ENCODE assay signal across 11 cellular contexts in genomic region chr13:45728759-45729158, GRCh38. TPM values are rescaled to one million over a fixed set of nuclear protein-coding genes. Genes with fewer than 3 reads are reported as not detected.
A peak's percentile ranks its signal among the peaks of the same experiment; 100 is the strongest.
DNase-seq lines count a peak whose midpoint lies in the region; ATAC-seq and TF ChIP-seq lines count a peak whose summit lies in the region.
"Had no signal": no experiment of that assay in that cellular context is flagged by ENCODE, and none has a peak within 500 bp of the region (broad histone marks: within the 10 kb centered on the region; RNA-seq: fewer than 3 reads in every experiment).

No MANE protein-coding gene starts in this region.

- H3K27ac ChIP-seq in Karpas-422 (ENCODE audit: low read length), result no peak overlapping the region
- H3K27ac ChIP-seq: heart left ventricle had no signal

- POLR2A ChIA-PET in activated CD8-positive, alpha-beta T cell treated with anti-CD3 and anti-CD28 coated beads, Interleukin-2, amount 10 ng/mL, durations not matched to agents 7 days and 5 days (lab: Charles Lee), result no interaction called here

- no peak overlapping the region for H3K27ac Mint-ChIP-seq in activated naive CD4-positive, alpha-beta T cell treated with anti-CD3 and anti-CD28 coated beads for 36 hours
- H3K27ac Mint-ChIP-seq in activated naive CD4-positive, alpha-beta T cell treated with anti-CD3 and anti-CD28 coated beads, Interleukin-2, amount 10 ng/mL, durations not matched to agents 7 days and 5 days, result no peak overlapping the region
- no peak overlapping the region for H3K27ac Mint-ChIP-seq in activated CD8-positive, alpha-beta T cell treated with anti-CD3 and anti-CD28 coated beads, Interleukin-2, amount 10 ng/mL, durations not matched to agents 7 days and 5 days
- no peak overlapping the region for H3K27ac Mint-ChIP-seq in type B pancreatic cell
- no peak overlapping the region for H3K27ac Mint-ChIP-seq in activated T-helper 2 cell treated with anti-CD3 and anti-CD28 coated beads, Interferon-gamma antibody, Interleukin-2, Interleukin-4, amounts not matched to agents 10 μg/mL and 5 μg/mL and 100 μg/mL, durations not matched to agents 14 hours and 24 hours and 36 hours
- H3K27ac Mint-ChIP-seq: CD8-positive, alpha-beta T cell had no signal

- no peak overlapping the region for H3K9ac ChIP-seq in Karpas-422 (ENCODE audit: low read length)

- intact Hi-C loops in activated naive CD4-positive, alpha-beta T cell treated with anti-CD3 and anti-CD28 coated beads for 36 hours (cut with micrococcal nuclease), result no loop called here
- intact Hi-C loops in activated T-helper 2 cell treated with anti-CD3 and anti-CD28 coated beads, Interferon-gamma antibody, Interleukin-2, Interleukin-4, amounts not matched to agents 10 μg/mL and 5 μg/mL and 100 μg/mL, durations not matched to agents 14 hours and 24 hours and 36 hours (cut with micrococcal nuclease), result no loop called here

- H3K79me2 ChIP-seq in Karpas-422 (ENCODE audit: low read length), result no peaks in the 10 kb centered on the region

- no peaks in the 10 kb centered on the region for H3K4me1 Mint-ChIP-seq in activated naive CD4-positive, alpha-beta T cell treated with anti-CD3 and anti-CD28 coated beads for 36 hours (ENCODE audit: low read depth)
- H3K4me1 Mint-ChIP-seq in activated naive CD4-positive, alpha-beta T cell treated with anti-CD3 and anti-CD28 coated beads, Interleukin-2, amount 10 ng/mL, durations not matched to agents 7 days and 5 days, result no peaks in the 10 kb centered on the region
- H3K4me1 Mint-ChIP-seq in activated CD8-positive, alpha-beta T cell treated with anti-CD3 and anti-CD28 coated beads, Interleukin-2, amount 10 ng/mL, durations not matched to agents 7 days and 5 days (ENCODE audit: low read depth), result no peaks in the 10 kb centered on the region
- peaks cover 5% of the 10 kb centered on the region for H3K4me1 Mint-ChIP-seq in type B pancreatic cell (ENCODE audit: unreplicated experiment)
- no peaks in the 10 kb centered on the region for H3K4me1 Mint-ChIP-seq in activated T-helper 2 cell treated with anti-CD3 and anti-CD28 coated beads, Interferon-gamma antibody, Interleukin-2, Interleukin-4, amounts not matched to agents 10 μg/mL and 5 μg/mL and 100 μg/mL, durations not matched to agents 14 hours and 24 hours and 36 hours (ENCODE audit: low read depth)

- H3K9me3 ChIP-seq in Karpas-422 (ENCODE audit: low read length), result no peaks in the 10 kb centered on the region
- H3K9me3 ChIP-seq: heart left ventricle had no signal

- H3K9me3 Mint-ChIP-seq in activated naive CD4-positive, alpha-beta T cell treated with anti-CD3 and anti-CD28 coated beads for 36 hours, result no peaks in the 10 kb centered on the region
- H3K9me3 Mint-ChIP-seq in activated naive CD4-positive, alpha-beta T cell treated with anti-CD3 and anti-CD28 coated beads, Interleukin-2, amount 10 ng/mL, durations not matched to agents 7 days and 5 days, result no peaks in the 10 kb centered on the region
- H3K9me3 Mint-ChIP-seq in activated CD8-positive, alpha-beta T cell treated with anti-CD3 and anti-CD28 coated beads, Interleukin-2, amount 10 ng/mL, durations not matched to agents 7 days and 5 days (ENCODE audit: insufficient read depth), result no peaks in the 10 kb centered on the region
- no peaks in the 10 kb centered on the region for H3K9me3 Mint-ChIP-seq in type B pancreatic cell
- no peaks in the 10 kb centered on the region for H3K9me3 Mint-ChIP-seq in activated T-helper 2 cell treated with anti-CD3 and anti-CD28 coated beads, Interferon-gamma antibody, Interleukin-2, Interleukin-4, amounts not matched to agents 10 μg/mL and 5 μg/mL and 100 μg/mL, durations not matched to agents 14 hours and 24 hours and 36 hours
- H3K9me3 Mint-ChIP-seq: CD8-positive, alpha-beta T cell had no signal

- H3K27me3 Mint-ChIP-seq in activated naive CD4-positive, alpha-beta T cell treated with anti-CD3 and anti-CD28 coated beads for 36 hours (ENCODE audit: low read depth), result no peaks in the 10 kb centered on the region
- H3K27me3 Mint-ChIP-seq in activated naive CD4-positive, alpha-beta T cell treated with anti-CD3 and anti-CD28 coated beads, Interleukin-2, amount 10 ng/mL, durations not matched to agents 7 days and 5 days, result peaks cover 9% of the 10 kb centered on the region
- peaks cover 4% of the 10 kb centered on the region for H3K27me3 Mint-ChIP-seq in activated CD8-positive, alpha-beta T cell treated with anti-CD3 and anti-CD28 coated beads, Interleukin-2, amount 10 ng/mL, durations not matched to agents 7 days and 5 days (ENCODE audit: low read depth)
- peaks cover 46% of the 10 kb centered on the region for H3K27me3 Mint-ChIP-seq in type B pancreatic cell
- peaks cover 3% of the 10 kb centered on the region for H3K27me3 Mint-ChIP-seq in activated T-helper 2 cell treated with anti-CD3 and anti-CD28 coated beads, Interferon-gamma antibody, Interleukin-2, Interleukin-4, amounts not matched to agents 10 μg/mL and 5 μg/mL and 100 μg/mL, durations not matched to agents 14 hours and 24 hours and 36 hours (ENCODE audit: low read depth)

- H3K36me3 Mint-ChIP-seq in activated naive CD4-positive, alpha-beta T cell treated with anti-CD3 and anti-CD28 coated beads for 36 hours (ENCODE audit: low read depth), result no peaks in the 10 kb centered on the region
- H3K36me3 Mint-ChIP-seq in activated naive CD4-positive, alpha-beta T cell treated with anti-CD3 and anti-CD28 coated beads, Interleukin-2, amount 10 ng/mL, durations not matched to agents 7 days and 5 days, result no peaks in the 10 kb centered on the region
- no peaks in the 10 kb centered on the region for H3K36me3 Mint-ChIP-seq in activated CD8-positive, alpha-beta T cell treated with anti-CD3 and anti-CD28 coated beads, Interleukin-2, amount 10 ng/mL, durations not matched to agents 7 days and 5 days (ENCODE audit: low read depth)
- H3K36me3 Mint-ChIP-seq in type B pancreatic cell, result no peaks in the 10 kb centered on the region
- H3K36me3 Mint-ChIP-seq in activated T-helper 2 cell treated with anti-CD3 and anti-CD28 coated beads, Interferon-gamma antibody, Interleukin-2, Interleukin-4, amounts not matched to agents 10 μg/mL and 5 μg/mL and 100 μg/mL, durations not matched to agents 14 hours and 24 hours and 36 hours (ENCODE audit: low read depth), result no peaks in the 10 kb centered on the region
- H3K36me3 Mint-ChIP-seq: CD8-positive, alpha-beta T cell had no signal

- no peak overlapping the region for H3K4me2 ChIP-seq in Karpas-422 (ENCODE audit: low read depth, low read length, poor library complexity, severe bottlenecking)

- H3K4me3 ChIP-seq in Karpas-422 (ENCODE audit: low read length), result no peak overlapping the region
- H3K4me3 ChIP-seq: heart left ventricle had no signal

- H4K20me1 ChIP-seq in Karpas-422 (ENCODE audit: insufficient read depth, low read depth, low read length), result no peaks in the 10 kb centered on the region

- ATAC-seq in activated CD8-positive, alpha-beta T cell treated with anti-CD3 and anti-CD28 coated beads, Interleukin-2, amount 10 ng/mL, durations not matched to agents 7 days and 5 days, result no peak
- no peak for ATAC-seq in GM21786 (IDR thresholded peaks at IDR 0.05; ENCODE audit: unreplicated experiment)
- ATAC-seq: CD8-positive, alpha-beta T cell; heart left ventricle had no signal

- no peak overlapping the region for H3K4me3 Mint-ChIP-seq in activated naive CD4-positive, alpha-beta T cell treated with anti-CD3 and anti-CD28 coated beads for 36 hours
- H3K4me3 Mint-ChIP-seq in activated naive CD4-positive, alpha-beta T cell treated with anti-CD3 and anti-CD28 coated beads, Interleukin-2, amount 10 ng/mL, durations not matched to agents 7 days and 5 days, result no peak overlapping the region
- no peak overlapping the region for H3K4me3 Mint-ChIP-seq in activated CD8-positive, alpha-beta T cell treated with anti-CD3 and anti-CD28 coated beads, Interleukin-2, amount 10 ng/mL, durations not matched to agents 7 days and 5 days
- H3K4me3 Mint-ChIP-seq in type B pancreatic cell, result no peak overlapping the region
- H3K4me3 Mint-ChIP-seq in activated T-helper 2 cell treated with anti-CD3 and anti-CD28 coated beads, Interferon-gamma antibody, Interleukin-2, Interleukin-4, amounts not matched to agents 10 μg/mL and 5 μg/mL and 100 μg/mL, durations not matched to agents 14 hours and 24 hours and 36 hours (ENCODE audit: low read depth), result no peak overlapping the region
- H3K4me3 Mint-ChIP-seq: CD8-positive, alpha-beta T cell had no signal

- TF ChIP-seq CTCF in type B pancreatic cell (conservative IDR thresholded peaks at IDR 0.05), result peak; percentile 68

- H3K4me1 ChIP-seq in Karpas-422 (ENCODE audit: low read length), result no peaks in the 10 kb centered on the region
- H3K4me1 ChIP-seq: heart left ventricle had no signal

- H3K27me3 ChIP-seq in Karpas-422 (ENCODE audit: low read length), result no peaks in the 10 kb centered on the region

- no peaks in the 10 kb centered on the region for H3K36me3 ChIP-seq in Karpas-422 (ENCODE audit: insufficient read depth, low read length)
- H3K36me3 ChIP-seq: heart left ventricle had no signal

- H2AFZ ChIP-seq in Karpas-422 (ENCODE audit: low read length), result no peak overlapping the region

- peak; percentile 7 for DNase-seq in activated naive CD4-positive, alpha-beta T cell treated with anti-CD3 and anti-CD28 coated beads for 36 hours
- DNase-seq in activated naive CD4-positive, alpha-beta T cell treated with anti-CD3 and anti-CD28 coated beads, Interleukin-2, amount 10 ng/mL, durations not matched to agents 7 days and 5 days, result no peak
- peak; percentile 78 for DNase-seq in Karpas-422
- DNase-seq in activated CD8-positive, alpha-beta T cell treated with anti-CD3 and anti-CD28 coated beads, Interleukin-2, amount 10 ng/mL, durations not matched to agents 7 days and 5 days, result peak; percentile 20
- DNase-seq in type B pancreatic cell (ENCODE audit: extremely low spot score, unreplicated experiment), result no peak
- DNase-seq in activated T-helper 2 cell treated with anti-CD3 and anti-CD28 coated beads, Interferon-gamma antibody, Interleukin-2, Interleukin-4, amounts not matched to agents 10 μg/mL and 5 μg/mL and 100 μg/mL, durations not matched to agents 14 hours and 24 hours and 36 hours (ENCODE audit: low spot score), result no peak
- DNase-seq in mesenteric fat pad (ENCODE audit: low spot score), result no peak
- DNase-seq: CD8-positive, alpha-beta T cell; heart left ventricle; IMR-90 had no signal

- no peaks in the 10 kb centered on the region for H3K9me2 ChIP-seq in Karpas-422 (replicated peaks; ENCODE audit: insufficient read depth, low read length)

- CTCF ChIA-PET in activated naive CD4-positive, alpha-beta T cell treated with anti-CD3 and anti-CD28 coated beads for 36 hours (lab: Charles Lee), result interaction anchor here (0.6 to 1.3 kb wide), 7 partner anchors 31 to 374 kb away, joined by 3 to 5 read pairs (median 4); no protein-coding TSS in a partner anchor
- CTCF ChIA-PET in activated naive CD4-positive, alpha-beta T cell treated with anti-CD3 and anti-CD28 coated beads, Interleukin-2, amount 10 ng/mL, durations not matched to agents 7 days and 5 days (lab: Charles Lee), result interaction anchor here (0.7 to 1.1 kb wide), 2 partner anchors 551 to 603 kb away, joined by 3 read pairs; no protein-coding TSS in a partner anchor
- CTCF ChIA-PET in activated CD8-positive, alpha-beta T cell treated with anti-CD3 and anti-CD28 coated beads, Interleukin-2, amount 10 ng/mL, durations not matched to agents 7 days and 5 days (lab: Charles Lee), result interaction anchor here (0.6 to 1.2 kb wide), 5 partner anchors 27 to 357 kb away, joined by 3 to 6 read pairs (median 4); no protein-coding TSS in a partner anchor

RNA-seq across cellular contexts. Expression of gene CBY2, which starts 26.6 kb away (rescaled TPM):
- total RNA-seq in activated naive CD4-positive, alpha-beta T cell treated with anti-CD3 and anti-CD28 coated beads for 36 hours, result not detected
- total RNA-seq in Karpas-422 (2014; rRNA removed; shearing (Covaris generic); ENCODE audit: low replicate concordance), result not detected in 2 replicates
- not detected for total RNA-seq in activated CD8-positive, alpha-beta T cell treated with anti-CD3 and anti-CD28 coated beads, Interleukin-2, amount 10 ng/mL, durations not matched to agents 7 days and 5 days
- not detected in 2 replicates for total RNA-seq in type B pancreatic cell (ENCODE audit: low replicate concordance)
- total RNA-seq in activated T-helper 2 cell treated with anti-CD3 and anti-CD28 coated beads, Interferon-gamma antibody, Interleukin-2, Interleukin-4, amounts not matched to agents 10 μg/mL and 5 μg/mL and 100 μg/mL, durations not matched to agents 14 hours and 24 hours and 36 hours, result not detected in 2 replicates
- not detected for total RNA-seq in mesenteric fat pad
- total RNA-seq: CD8-positive, alpha-beta T cell; heart left ventricle; IMR-90 had no signal

Comparison
In these comparisons a context has a peak if more than half of its experiments do, and no peak if none do; other contexts are left out.
1. DNase-seq: peak in activated naive CD4-positive, alpha-beta T cell treated with anti-CD3 and anti-CD28 coated beads for 36 hours (single experiment), Karpas-422 (single experiment) and activated CD8-positive, alpha-beta T cell treated with anti-CD3 and anti-CD28 coated beads, Interleukin-2, amount 10 ng/mL, durations not matched to agents 7 days and 5 days (single experiment); none in activated naive CD4-positive, alpha-beta T cell treated with anti-CD3 and anti-CD28 coated beads, Interleukin-2, amount 10 ng/mL, durations not matched to agents 7 days and 5 days (single experiment), type B pancreatic cell (single experiment), activated T-helper 2 cell treated with anti-CD3 and anti-CD28 coated beads, Interferon-gamma antibody, Interleukin-2, Interleukin-4, amounts not matched to agents 10 μg/mL and 5 μg/mL and 100 μg/mL, durations not matched to agents 14 hours and 24 hours and 36 hours (single experiment) and mesenteric fat pad (single experiment).